ENCODE assay signal across 15 cellular contexts in the genomic region with DNA sequence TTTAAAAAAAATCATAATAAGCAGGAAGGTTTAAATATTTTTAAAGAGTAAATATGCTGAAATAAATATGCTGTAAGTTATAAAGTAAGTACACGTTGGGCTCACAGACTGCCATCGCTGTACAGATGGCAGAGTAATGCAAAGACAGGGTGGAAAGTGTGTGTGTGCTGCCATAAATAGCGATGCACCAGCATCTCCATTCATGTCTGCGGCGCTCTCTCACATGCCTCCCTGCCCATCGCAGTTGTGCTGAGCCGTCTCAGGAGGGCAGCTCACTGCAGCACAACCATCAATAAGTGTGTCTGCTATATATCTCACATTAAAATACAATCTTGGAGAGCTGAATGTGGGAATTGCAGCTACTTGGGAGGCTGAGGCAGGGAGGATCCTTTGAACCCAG.
"Had no signal": no experiment of that assay in that cellular context is flagged by ENCODE, and none has a peak within 500 bp of the region (broad histone marks: within the 10 kb centered on the region; RNA-seq: fewer than 3 reads in every experiment).

No MANE protein-coding gene starts in this region.

- H3K9me3 ChIP-seq: esophagus squamous epithelium, mucosa of descending colon, neutrophil, pancreas, thyroid gland had no signal

- H3K27ac Mint-ChIP-seq: memory B cell; mesothelial cell of epicardium; naive B cell; natural killer cell treated with Interleukin-12 subunit alpha and Interleukin-12 subunit beta and Interleukin-15 and Interleukin-18, amount 100 ng/mL, for 72 hours; type B pancreatic cell had no signal

- H3K4me3 ChIP-seq: coronary artery, esophagus squamous epithelium, lung, mucosa of descending colon, pancreas, smooth muscle cell, thyroid gland had no signal

- H3K27me3 ChIP-seq: esophagus squamous epithelium, neutrophil, pancreas, thyroid gland had no signal

- H3K9me3 Mint-ChIP-seq: memory B cell; mesothelial cell of epicardium; naive B cell; natural killer cell treated with Interleukin-12 subunit alpha and Interleukin-12 subunit beta and Interleukin-15 and Interleukin-18, amount 100 ng/mL, for 72 hours; neural crest cell; stimulated activated naive CD8-positive, alpha-beta T cell treated with anti-CD3 and anti-CD28 coated beads, Interleukin-15, amount 100 ng/mL, for 72 hours; type B pancreatic cell had no signal

- DNase-seq: esophagus squamous epithelium had no signal

- H3K4me2 ChIP-seq: smooth muscle cell had no signal

- H3K4me1 ChIP-seq: esophagus squamous epithelium, pancreas, thyroid gland had no signal

- H3K27me3 Mint-ChIP-seq: memory B cell; naive B cell; natural killer cell treated with Interleukin-12 subunit alpha and Interleukin-12 subunit beta and Interleukin-15 and Interleukin-18, amount 100 ng/mL, for 72 hours; stimulated activated naive CD8-positive, alpha-beta T cell treated with anti-CD3 and anti-CD28 coated beads, Interleukin-15, amount 100 ng/mL, for 72 hours; type B pancreatic cell had no signal

- H3K27ac ChIP-seq: coronary artery, esophagus squamous epithelium, neutrophil, pancreas, thyroid gland had no signal

- H3K4me3 Mint-ChIP-seq: memory B cell; mesothelial cell of epicardium; naive B cell; natural killer cell treated with Interleukin-12 subunit alpha and Interleukin-12 subunit beta and Interleukin-15 and Interleukin-18, amount 100 ng/mL, for 72 hours; neural crest cell; stimulated activated naive CD8-positive, alpha-beta T cell treated with anti-CD3 and anti-CD28 coated beads, Interleukin-15, amount 100 ng/mL, for 72 hours; type B pancreatic cell had no signal

- H3K4me1 Mint-ChIP-seq: memory B cell, naive B cell, neural crest cell had no signal
